ENCODE assay signal across 19 cellular contexts in genomic region chr15:86256628-86257027, GRCh38.
A peak's percentile ranks its signal among the peaks of the same experiment; 100 is the strongest.
DNase-seq lines count a peak whose midpoint lies in the region; ATAC-seq, FAIRE-seq and TF ChIP-seq lines count a peak whose summit lies in the region.
"Had no signal": no experiment of that assay in that cellular context is flagged by ENCODE, and none has a peak within 500 bp of the region (broad histone marks: within the 10 kb centered on the region; RNA-seq: fewer than 3 reads in every experiment).

No MANE protein-coding gene starts in this region.

- DNase-seq in SK-N-DZ (ENCODE audit: low spot score) = peak; percentile 16
- DNase-seq in urothelium cell line (ENCODE audit: low spot score) = no peak
- no peak for DNase-seq in activated naive CD4-positive, alpha-beta T cell treated with anti-CD3 and anti-CD28 coated beads, Interleukin-2, amount 50 U/mL, for 16 hours
- DNase-seq: AML-193; Caco-2; Calu3; CD4-positive, alpha-beta T cell; CD8-positive, alpha-beta T cell; DMS79 treated with DMSO at 0.1 percent for 48 hours; GF-D8 had no signal

- 0 out of 2 replicates have a peak, but pooled peaks have one; percentile 9 for TF ChIP-seq CTCF in VCaP (conservative IDR thresholded peaks at IDR 0.05)

- no peak for ATAC-seq in GM21515 (IDR thresholded peaks at IDR 0.05; ENCODE audit: unreplicated experiment)
- ATAC-seq: A549; CD8-positive, alpha-beta T cell had no signal

- H3K27ac ChIP-seq in VCaP = no peak overlapping the region
- H3K27ac ChIP-seq: A549; BLaER1 treated with 17β-estradiol and CSF1 and Interleukin-3, amounts not matched to agents 10 nM and 100 nM; C4-2B had no signal

- peak; percentile 48 for FAIRE-seq in urothelium cell line (lab: Jason Lieb, UNC)
- FAIRE-seq: D721Med, G401.6, GM12891, GM19239 had no signal
